In the genomic region with DNA sequence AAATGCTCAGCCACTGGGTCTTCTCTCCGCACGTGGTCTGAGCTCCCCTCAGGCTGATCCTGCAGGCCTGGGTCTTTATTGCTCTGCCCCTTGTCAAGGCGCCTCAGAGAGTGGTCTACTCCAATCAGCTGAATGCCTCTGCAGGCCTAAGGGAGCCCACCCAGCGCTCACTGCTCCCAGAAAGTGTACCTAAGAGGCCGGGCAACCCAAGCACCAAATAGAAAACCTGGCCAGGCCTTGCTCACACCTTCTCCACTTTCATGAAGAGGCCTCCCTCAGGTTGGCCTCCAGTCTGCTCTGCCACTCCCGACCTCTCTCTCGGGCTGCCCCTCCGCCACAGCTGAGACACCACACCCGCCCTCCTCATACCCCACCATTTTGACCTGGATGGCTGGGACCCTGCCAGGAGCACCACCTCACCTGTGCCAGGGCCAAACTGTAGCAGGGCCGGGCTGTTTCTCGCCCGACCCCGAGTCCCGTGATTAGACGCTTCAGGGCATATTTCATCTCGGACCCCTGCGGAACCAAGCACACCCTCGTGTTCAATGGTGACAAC, we compare ENCODE assay signal across 8 cellular contexts. TPM values are rescaled to one million over a fixed set of nuclear protein-coding genes. Genes with fewer than 3 reads are reported as not detected.
DNase-seq lines count a peak whose midpoint lies in the region; ATAC-seq and TF ChIP-seq lines count a peak whose summit lies in the region.

No MANE protein-coding gene starts in this region.

- H3K36me3 ChIP-seq in duodenal mucosa (ENCODE audit: control insufficient read depth in 1 of 2, insufficient read depth in 2 of 2, low read length in 2 of 2) = peaks cover 18 to 37% of the 10 kb centered on the region in 2 donors

- H3K27me3 Mint-ChIP-seq in IgD-negative memory B cell = no peaks in the 10 kb centered on the region
- H3K27me3 Mint-ChIP-seq in natural killer cell treated with Interleukin-12 subunit alpha and Interleukin-12 subunit beta and Interleukin-15 and Interleukin-18, amount 100 ng/mL, for 72 hours = no peaks in the 10 kb centered on the region

- peaks cover 2% of the 10 kb centered on the region for H3K36me3 Mint-ChIP-seq in IgD-negative memory B cell
- H3K36me3 Mint-ChIP-seq in natural killer cell treated with Interleukin-12 subunit alpha and Interleukin-12 subunit beta and Interleukin-15 and Interleukin-18, amount 100 ng/mL, for 72 hours = no peaks in the 10 kb centered on the region

- H3K27me3 ChIP-seq in duodenal mucosa (ENCODE audit: control insufficient read depth in 1 of 2, insufficient read depth in 2 of 2, low read length in 2 of 2) = no peaks in the 10 kb centered on the region

- no peaks in the 10 kb centered on the region for H3K9me3 ChIP-seq in duodenal mucosa (ENCODE audit: control insufficient read depth in 1 of 2, low read length in 2 of 2)

- H3K9ac ChIP-seq in duodenal mucosa (ENCODE audit: low read depth in 1 of 2, low read length in 2 of 2) = peak overlapping the region; percentile 61 to 63

- ATAC-seq in natural killer cell treated with Interleukin-12 subunit alpha and Interleukin-12 subunit beta and Interleukin-15 and Interleukin-18, amount 100 ng/mL, for 72 hours = peak in 1 of 2 donors; percentile 1
- no peak for ATAC-seq in HG03108 (IDR thresholded peaks at IDR 0.05; ENCODE audit: unreplicated experiment)

- H3K27ac Mint-ChIP-seq in IgD-negative memory B cell = peak overlapping the region in 2 of 3 donors; percentile 83 to 98
- H3K27ac Mint-ChIP-seq in natural killer cell treated with Interleukin-12 subunit alpha and Interleukin-12 subunit beta and Interleukin-15 and Interleukin-18, amount 100 ng/mL, for 72 hours = peak overlapping the region; percentile 98 to 99

- peak overlapping the region; percentile 93 to 99 (median 96) for H3K4me3 Mint-ChIP-seq in IgD-negative memory B cell
- peak overlapping the region; percentile 95 for H3K4me3 Mint-ChIP-seq in natural killer cell treated with Interleukin-12 subunit alpha and Interleukin-12 subunit beta and Interleukin-15 and Interleukin-18, amount 100 ng/mL, for 72 hours

- peak overlapping the region; percentile 87 for H3K27ac ChIP-seq in C4-2B
- H3K27ac ChIP-seq in duodenal mucosa (ENCODE audit: low read depth, low read length) = no peak overlapping the region

- H3K4me3 ChIP-seq in duodenal mucosa (ENCODE audit: low read depth in 1 of 2, low read length in 2 of 2) = peak overlapping the region; percentile 87 to 98

- no peak for TF ChIP-seq CTCF in C4-2B (conservative IDR thresholded peaks at IDR 0.05)

- H3K4me1 ChIP-seq in duodenal mucosa (ENCODE audit: control insufficient read depth in 1 of 2, insufficient read depth in 2 of 2, low read length in 2 of 2) = peaks cover 17 to 32% of the 10 kb centered on the region in 2 donors

- no peaks in the 10 kb centered on the region for H3K9me3 Mint-ChIP-seq in IgD-negative memory B cell
- no peaks in the 10 kb centered on the region for H3K9me3 Mint-ChIP-seq in natural killer cell treated with Interleukin-12 subunit alpha and Interleukin-12 subunit beta and Interleukin-15 and Interleukin-18, amount 100 ng/mL, for 72 hours

- peaks cover 16 to 21% (median 17%) of the 10 kb centered on the region in 3 donors for H3K4me1 Mint-ChIP-seq in IgD-negative memory B cell
- H3K4me1 Mint-ChIP-seq in natural killer cell treated with Interleukin-12 subunit alpha and Interleukin-12 subunit beta and Interleukin-15 and Interleukin-18, amount 100 ng/mL, for 72 hours (ENCODE audit: low read depth in 2 of 2) = peaks cover 12 to 24% of the 10 kb centered on the region in 2 donors

- no peak for DNase-seq in natural killer cell treated with Interleukin-12 subunit alpha and Interleukin-12 subunit beta and Interleukin-15 and Interleukin-18, amount 100 ng/mL, for 72 hours (ENCODE audit: low spot score)
- no peak for DNase-seq in NCI-H1694 (lab: John Stamatoyannopoulos, UW)
- DNase-seq in SW 1271 (lab: John Stamatoyannopoulos, UW) = no peak
- DNase-seq in SKM-1 (lab: John Stamatoyannopoulos, UW; ENCODE audit: unreplicated experiment) = no peak

RNA-seq across cellular contexts. Expression of a gene that starts 0.7 kb away (rescaled TPM):
- 28.5 TPM for polyA plus RNA-seq in IgD-negative memory B cell
- 100 to 1,000 TPM in 1 of 2 donors, 10 to 100 TPM in 1; 92.3 to 246 TPM for total RNA-seq in natural killer cell treated with Interleukin-12 subunit alpha and Interleukin-12 subunit beta and Interleukin-15 and Interleukin-18, amount 100 ng/mL, for 72 hours

RNA-seq across cellular contexts. Expression of a gene that starts 5.9 kb away (rescaled TPM):
- polyA plus RNA-seq in IgD-negative memory B cell = not detected
- total RNA-seq in natural killer cell treated with Interleukin-12 subunit alpha and Interleukin-12 subunit beta and Interleukin-15 and Interleukin-18, amount 100 ng/mL, for 72 hours = not detected

RNA-seq across cellular contexts. Expression of a gene that starts 29.8 kb away (rescaled TPM):
- not detected for polyA plus RNA-seq in IgD-negative memory B cell
- total RNA-seq in natural killer cell treated with Interleukin-12 subunit alpha and Interleukin-12 subunit beta and Interleukin-15 and Interleukin-18, amount 100 ng/mL, for 72 hours = not detected

RNA-seq across cellular contexts. Expression of a gene that starts 55.8 kb away (rescaled TPM):
- polyA plus RNA-seq in IgD-negative memory B cell = not detected
- not detected for total RNA-seq in natural killer cell treated with Interleukin-12 subunit alpha and Interleukin-12 subunit beta and Interleukin-15 and Interleukin-18, amount 100 ng/mL, for 72 hours
